Comparison of ENCODE assay signal across 29 cellular contexts in genomic region chr1:110591956-110592355, GRCh38. TPM values are rescaled to one million over a fixed set of nuclear protein-coding genes. Genes with fewer than 3 reads are reported as not detected.
"Had no signal": no experiment of that assay in that cellular context is flagged by ENCODE, and none has a peak within 500 bp of the region (broad histone marks: within the 10 kb centered on the region; RNA-seq: fewer than 3 reads in every experiment).

No MANE protein-coding gene starts in this region.

- H3K27ac Mint-ChIP-seq: naive thymus-derived CD4-positive, alpha-beta T cell had no signal

- ATAC-seq: esophagus mucosa; gastrocnemius medialis; heart right ventricle; left cardiac atrium; left lung; left ventricle myocardium superior; lower lobe of right lung; naive thymus-derived CD4-positive, alpha-beta T cell had no signal

- H3K36me3 Mint-ChIP-seq: naive thymus-derived CD4-positive, alpha-beta T cell had no signal

- H3K9me3 Mint-ChIP-seq: naive thymus-derived CD4-positive, alpha-beta T cell had no signal

- H3K4me3 ChIP-seq: coronary artery, dorsolateral prefrontal cortex, esophagus squamous epithelium, gastrocnemius medialis, heart right ventricle, left lung, lower lobe of right lung had no signal

- H3K4me1 ChIP-seq: gastrocnemius medialis, left lung, lower lobe of right lung had no signal

- DNase-seq: dermis blood vessel endothelial cell; effector CD4-positive, alpha-beta T cell; effector memory CD4-positive, alpha-beta T cell; erythroblast; esophagus squamous epithelium; foreskin fibroblast; foreskin melanocyte; gastrocnemius medialis; glutamatergic neuron; heart right ventricle; hippocampal formation; left cardiac atrium; left lung; left ventricle myocardium superior; lower lobe of right lung; mesenchymal stem cell; midbrain; naive thymus-derived CD4-positive, alpha-beta T cell had no signal

- H3K9me3 ChIP-seq: esophagus squamous epithelium, gastrocnemius medialis, heart right ventricle, left lung, lower lobe of right lung had no signal

- H3K27me3 ChIP-seq: dorsolateral prefrontal cortex, gastrocnemius medialis had no signal

- H3K36me3 ChIP-seq: esophagus squamous epithelium, gastrocnemius medialis, heart right ventricle, left lung, lower lobe of right lung had no signal

- FAIRE-seq: colon, endometrium, islet of Langerhans, keratinocyte had no signal

- H3K27ac ChIP-seq: coronary artery, epithelial cell of prostate, esophagus squamous epithelium, gastrocnemius medialis, heart right ventricle, left lung, lower lobe of right lung had no signal

- H3K4me3 Mint-ChIP-seq: naive thymus-derived CD4-positive, alpha-beta T cell had no signal

RNA-seq across cellular contexts. Expression of gene KCNA2, which starts 14.2 kb away (rescaled TPM):
- total RNA-seq: dermis blood vessel endothelial cell, glomerular endothelial cell, kidney epithelial cell, lung microvascular endothelial cell had no signal
- polyA plus RNA-seq: naive thymus-derived CD4-positive, alpha-beta T cell had no signal
